ENCODE assay signal across 19 cellular contexts in the genomic region with DNA sequence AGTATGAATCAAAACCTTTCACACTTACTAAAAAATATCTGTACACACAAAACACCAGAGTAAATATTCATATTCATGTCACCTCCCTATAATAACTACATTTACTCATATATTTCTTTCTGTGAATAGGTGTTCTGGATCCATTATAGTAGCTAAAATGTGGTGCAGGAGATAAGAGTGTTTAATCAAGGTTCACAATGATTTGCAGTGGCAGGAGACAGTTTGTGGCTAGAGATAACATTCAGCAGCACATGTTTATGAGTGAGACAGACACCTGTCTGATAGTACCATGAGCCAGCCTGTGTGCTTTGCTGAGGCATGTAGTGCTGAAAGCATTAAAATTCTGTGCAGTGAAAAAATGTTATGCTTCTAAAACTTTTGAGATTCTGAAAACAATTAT.
"Had no signal": no experiment of that assay in that cellular context is flagged by ENCODE, and none has a peak within 500 bp of the region (broad histone marks: within the 10 kb centered on the region; RNA-seq: fewer than 3 reads in every experiment).

No MANE protein-coding gene starts in this region.

- H3K27ac ChIP-seq: body of pancreas, prostate gland, right lobe of liver, spleen, tibial nerve, vagina had no signal

- H3K27me3 Mint-ChIP-seq: stimulated activated naive B cell treated with anti-CD40 and anti-IgM and Interleukin-4, amounts not matched to agents 10 μg/mL and 1 μg/mL and 100 μg/mL, for 72 hours had no signal

- H3K27me3 ChIP-seq: body of pancreas, right lobe of liver, spleen, tibial nerve, vagina had no signal

- H3K4me3 Mint-ChIP-seq: nephron; stimulated activated naive B cell treated with anti-CD40 and anti-IgM and Interleukin-4, amounts not matched to agents 10 μg/mL and 1 μg/mL and 100 μg/mL, for 72 hours had no signal

- H3K9me3 ChIP-seq: body of pancreas, prostate gland, right lobe of liver, spleen, tibial nerve, vagina had no signal

- ATAC-seq: activated naive CD4-positive, alpha-beta T cell treated with anti-CD3 and anti-CD28 coated beads, Interleukin-2, amount 50 U/mL, for 72 hours; body of pancreas; left lobe of liver; stimulated activated naive B cell treated with anti-CD40 and anti-IgM and Interleukin-4, amounts not matched to agents 10 μg/mL and 1 μg/mL and 100 μg/mL, for 72 hours had no signal

- H3K4me3 ChIP-seq: body of pancreas, prostate gland, right lobe of liver, spleen, tibial nerve, vagina had no signal

- H3K4me1 ChIP-seq: body of pancreas, prostate gland, right lobe of liver, spleen, tibial nerve, vagina had no signal

- H3K4me1 Mint-ChIP-seq: nephron; stimulated activated naive B cell treated with anti-CD40 and anti-IgM and Interleukin-4, amounts not matched to agents 10 μg/mL and 1 μg/mL and 100 μg/mL, for 72 hours had no signal

- DNase-seq: activated CD4-positive, alpha-beta T cell treated with anti-CD3 and anti-CD28 coated beads for 48 hours; activated effector memory CD4-positive, alpha-beta T cell treated with Interleukin-2 at 50 U/mL for 16 hours; amniotic stem cell; body of pancreas; central memory CD4-positive, alpha-beta T cell; effector memory CD4-positive, alpha-beta T cell; hypothalamus; mammary epithelial cell; occipital lobe; right lobe of liver; spleen; stimulated activated CD4-positive, alpha-beta T cell treated with anti-CD3 and anti-CD28 coated beads, Interleukin-1b, Interleukin-23, amount 100 ng/mL, for 48 hours; stimulated activated naive B cell treated with anti-CD40 and anti-IgM and Interleukin-4, amounts not matched to agents 10 μg/mL and 1 μg/mL and 100 μg/mL, for 72 hours had no signal

- H3K27ac Mint-ChIP-seq: activated naive CD4-positive, alpha-beta T cell treated with anti-CD3 and anti-CD28 coated beads, Interleukin-2, amount 50 U/mL, for 72 hours; nephron; stimulated activated naive B cell treated with anti-CD40 and anti-IgM and Interleukin-4, amounts not matched to agents 10 μg/mL and 1 μg/mL and 100 μg/mL, for 72 hours had no signal

- H3K36me3 ChIP-seq: prostate gland, right lobe of liver, spleen, tibial nerve, vagina had no signal
